Comparison of ENCODE assay signal across 15 cellular contexts in genomic region chr13:41973247-41973741, GRCh38. TPM values are rescaled to one million over a fixed set of nuclear protein-coding genes. Genes with fewer than 3 reads are reported as not detected.
A peak's percentile ranks its signal among the peaks of the same experiment; 100 is the strongest.
DNase-seq lines count a peak whose midpoint lies in the region; ATAC-seq and TF ChIP-seq lines count a peak whose summit lies in the region.
"Had no signal": no experiment of that assay in that cellular context is flagged by ENCODE, and none has a peak within 500 bp of the region (broad histone marks: within the 10 kb centered on the region; RNA-seq: fewer than 3 reads in every experiment).

No MANE protein-coding gene starts in this region.

- DNase-seq in Ammon's horn (ENCODE audit: low spot score) (peak; percentile 22), WTC11 (ENCODE audit: low spot score) (peak; percentile 44), foreskin keratinocyte (no peak), medulla oblongata (ENCODE audit: extremely low spot score) (peak; percentile 59), AG08396 (ENCODE audit: low spot score) (no peak), epidermal melanocyte (ENCODE audit: insufficient read length, low spot score) (no peak), NCI-H2107 (lab: John Stamatoyannopoulos, UW) (no peak)
- no peak for DNase-seq in activated T-cell treated with anti-CD3 and anti-CD28 coated beads, Interleukin-2, amount 50 U/mL, for 24 hours
- DNase-seq: ACHN; activated gamma-delta T cell treated with Interleukin-2 at 50 U/mL for 16 hours; body of pancreas; effector CD8-positive, alpha-beta T cell; naive thymus-derived CD8-positive, alpha-beta T cell; NCI-H774 had no signal

- CTCF ChIA-PET in WTC11 (lab: Charles Lee), result interaction anchor here (0.8 to 2.0 kb wide), 5 partner anchors 9 to 305 kb away, joined by 3 to 6 read pairs (median 4); no protein-coding TSS in a partner anchor

- H3K27ac ChIP-seq in foreskin keratinocyte, result no peak overlapping the region
- H3K27ac ChIP-seq: body of pancreas had no signal

- peak; percentile 91 for ATAC-seq in WTC11
- peak; percentile 26 for ATAC-seq in foreskin keratinocyte
- ATAC-seq: activated CD4-positive, CD25-positive, alpha-beta regulatory T cell treated with anti-CD3 and anti-CD28 coated beads, Interleukin-2, amount 50 U/mL, for 24 hours; body of pancreas; naive thymus-derived CD8-positive, alpha-beta T cell had no signal

- no peaks in the 10 kb centered on the region for H3K27me3 ChIP-seq in foreskin keratinocyte
- H3K27me3 ChIP-seq: body of pancreas had no signal

- peaks cover 26% of the 10 kb centered on the region for H3K4me1 Mint-ChIP-seq in WTC11
- H3K4me1 Mint-ChIP-seq in activated T-cell treated with anti-CD3 and anti-CD28 coated beads, Interleukin-2, amount 50 U/mL, for 24 hours (ENCODE audit: low read depth), result peaks cover 14% of the 10 kb centered on the region

- H3K27me3 Mint-ChIP-seq in WTC11 (ENCODE audit: low read depth), result no peaks in the 10 kb centered on the region
- no peaks in the 10 kb centered on the region for H3K27me3 Mint-ChIP-seq in activated T-cell treated with anti-CD3 and anti-CD28 coated beads, Interleukin-2, amount 50 U/mL, for 24 hours
- H3K27me3 Mint-ChIP-seq: naive thymus-derived CD8-positive, alpha-beta T cell had no signal

- TF ChIP-seq CTCF in WTC11 (IDR thresholded peaks at IDR 0.05) (no peak), foreskin keratinocyte (conservative IDR thresholded peaks at IDR 0.05) (peak; percentile 29)

- H3K9me3 Mint-ChIP-seq in WTC11, result no peaks in the 10 kb centered on the region
- H3K9me3 Mint-ChIP-seq in activated T-cell treated with anti-CD3 and anti-CD28 coated beads, Interleukin-2, amount 50 U/mL, for 24 hours, result no peaks in the 10 kb centered on the region
- H3K9me3 Mint-ChIP-seq: naive thymus-derived CD8-positive, alpha-beta T cell had no signal

- POLR2A ChIA-PET in WTC11 (lab: Charles Lee), result interaction anchor here (0.9 kb wide), 1 partner anchor 83 kb away, joined by 3 read pairs; no protein-coding TSS in a partner anchor

- no peak overlapping the region for H3K4me3 Mint-ChIP-seq in WTC11
- H3K4me3 Mint-ChIP-seq in activated T-cell treated with anti-CD3 and anti-CD28 coated beads, Interleukin-2, amount 50 U/mL, for 24 hours, result no peak overlapping the region
- H3K4me3 Mint-ChIP-seq: naive thymus-derived CD8-positive, alpha-beta T cell had no signal

- H3K4me1 ChIP-seq in foreskin keratinocyte, result peaks cover 4% of the 10 kb centered on the region
- H3K4me1 ChIP-seq: body of pancreas had no signal

- peak overlapping the region; percentile 26 for H3K27ac Mint-ChIP-seq in WTC11
- no peak overlapping the region for H3K27ac Mint-ChIP-seq in activated T-cell treated with anti-CD3 and anti-CD28 coated beads, Interleukin-2, amount 50 U/mL, for 24 hours
- H3K27ac Mint-ChIP-seq: naive thymus-derived CD8-positive, alpha-beta T cell had no signal

- no peaks in the 10 kb centered on the region for H3K36me3 Mint-ChIP-seq in WTC11
- H3K36me3 Mint-ChIP-seq in activated T-cell treated with anti-CD3 and anti-CD28 coated beads, Interleukin-2, amount 50 U/mL, for 24 hours (ENCODE audit: low read depth), result no peaks in the 10 kb centered on the region
- H3K36me3 Mint-ChIP-seq: naive thymus-derived CD8-positive, alpha-beta T cell had no signal

TF ChIP-seq in WTC11, 78 proteins besides CTCF, POLR2A, EP300 and RAD21 (continues in another document):
- no peak for TF ChIP-seq ETV6 (CRISPR knock-in tag; IDR thresholded peaks at IDR 0.05)
- TF ChIP-seq HMGA2 (CRISPR knock-in tag; IDR thresholded peaks at IDR 0.05), result no peak
- no peak for TF ChIP-seq PRDM15 (CRISPR knock-in tag; IDR thresholded peaks at IDR 0.05)
- TF ChIP-seq ARID4B (CRISPR knock-in tag; IDR thresholded peaks at IDR 0.05; ENCODE audit: borderline replicate concordance), result no peak
- TF ChIP-seq ZNF423 (CRISPR knock-in tag; IDR thresholded peaks at IDR 0.05), result no peak
- no peak for TF ChIP-seq FOXK1 (CRISPR knock-in tag; IDR thresholded peaks at IDR 0.05)
- TF ChIP-seq CBFB (CRISPR knock-in tag; IDR thresholded peaks at IDR 0.05; ENCODE audit: low read depth), result no peak
- no peak for TF ChIP-seq CDX4 (CRISPR knock-in tag; IDR thresholded peaks at IDR 0.05; ENCODE audit: borderline replicate concordance)
- TF ChIP-seq PREB (CRISPR knock-in tag; IDR thresholded peaks at IDR 0.05; ENCODE audit: borderline replicate concordance), result no peak

RNA-seq across cellular contexts. Expression of gene VWA8, which starts 12.4 kb away (rescaled TPM):
- total RNA-seq in WTC11 (2021), result 19.9 to 22.2 TPM (median 20.8 TPM) in 3 replicates
- 15.0 and 15.8 TPM in 2 replicates for total RNA-seq in foreskin keratinocyte
- 3.6 and 5.1 TPM in 2 replicates for polyA plus RNA-seq in foreskin keratinocyte

Comparison
In these comparisons a context has a peak if more than half of its experiments do, and no peak if none do; other contexts are left out.
1. DNase-seq: peak in Ammon's horn (single experiment), WTC11 (single experiment) and medulla oblongata (single experiment); none in foreskin keratinocyte (0 of 2), AG08396 (single experiment), epidermal melanocyte (single experiment), NCI-H2107 (single experiment) and activated T-cell treated with anti-CD3 and anti-CD28 coated beads, Interleukin-2, amount 50 U/mL, for 24 hours (single experiment).